In the genomic region with DNA sequence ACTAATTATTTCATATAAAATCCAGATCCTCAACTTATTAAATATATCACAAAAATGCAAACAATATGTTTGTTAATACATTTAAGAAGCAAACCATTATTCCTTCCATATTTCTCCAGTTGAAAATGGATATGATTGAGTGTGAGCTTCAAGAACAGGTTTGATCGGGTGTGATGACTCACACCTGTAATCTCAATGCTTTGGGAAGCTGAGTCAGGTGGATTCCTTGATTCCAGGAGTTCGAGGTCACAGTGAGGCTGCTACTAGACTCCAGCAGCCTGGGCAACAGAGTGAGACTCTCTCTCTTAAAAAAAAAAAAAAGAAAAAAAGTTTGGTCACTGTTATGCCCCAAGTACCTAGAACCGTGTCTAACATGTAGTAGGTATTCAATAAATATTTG, we compare ENCODE assay signal across 18 cellular contexts.
"Had no signal": no experiment of that assay in that cellular context is flagged by ENCODE, and none has a peak within 500 bp of the region (broad histone marks: within the 10 kb centered on the region; RNA-seq: fewer than 3 reads in every experiment).

No MANE protein-coding gene starts in this region.

- H3K27me3 ChIP-seq: ascending aorta, cardiac muscle cell, sigmoid colon had no signal

- H3K27ac ChIP-seq: ascending aorta, cardiac muscle cell, sigmoid colon, spleen, WERI-Rb-1 had no signal

- H3K9me3 Mint-ChIP-seq: stimulated activated memory B cell treated with anti-CD40 and anti-IgM and Interleukin-4, amounts not matched to agents 10 μg/mL and 1 μg/mL and 100 μg/mL, for 72 hours had no signal

- H3K9me3 ChIP-seq: ascending aorta, sigmoid colon, spleen had no signal

- ATAC-seq: activated T-cell treated with anti-CD3 and anti-CD28 coated beads, Interleukin-2, amount 50 U/mL, for 72 hours; effector memory CD8-positive, alpha-beta T cell; stimulated activated memory B cell treated with anti-CD40 and anti-IgM and Interleukin-4, amounts not matched to agents 10 μg/mL and 1 μg/mL and 100 μg/mL, for 72 hours had no signal

- H3K27ac Mint-ChIP-seq: activated T-cell treated with anti-CD3 and anti-CD28 coated beads, Interleukin-2, amount 50 U/mL, for 72 hours; effector memory CD8-positive, alpha-beta T cell; nephron; stimulated activated memory B cell treated with anti-CD40 and anti-IgM and Interleukin-4, amounts not matched to agents 10 μg/mL and 1 μg/mL and 100 μg/mL, for 72 hours had no signal

- H3K4me1 Mint-ChIP-seq: nephron; stimulated activated memory B cell treated with anti-CD40 and anti-IgM and Interleukin-4, amounts not matched to agents 10 μg/mL and 1 μg/mL and 100 μg/mL, for 72 hours had no signal

- H3K36me3 Mint-ChIP-seq: stimulated activated memory B cell treated with anti-CD40 and anti-IgM and Interleukin-4, amounts not matched to agents 10 μg/mL and 1 μg/mL and 100 μg/mL, for 72 hours had no signal

- DNase-seq: activated CD4-positive, alpha-beta T cell treated with anti-CD3 and anti-CD28 coated beads for 1 hour; activated CD8-positive, alpha-beta memory T cell treated with anti-CD3 and anti-CD28 coated beads for 24 hours; activated effector memory CD4-positive, alpha-beta T cell treated with anti-CD3 and anti-CD28 coated beads, Interleukin-2, amount 50 U/mL, for 16 hours; activated naive CD4-positive, alpha-beta T cell treated with anti-CD3 and anti-CD28 coated beads, Interleukin-2, amount 50 U/mL, for 16 hours; activated T-cell treated with anti-CD3 and anti-CD28 coated beads, Interleukin-2, amount 50 U/mL, for 72 hours; effector memory CD8-positive, alpha-beta T cell; midbrain; sigmoid colon; spleen; stimulated activated CD4-positive, alpha-beta T cell treated with anti-CD3 and anti-CD28 coated beads, Interleukin-4, amount 100 ng/mL, for 4 hours; T-helper 2 cell; WERI-Rb-1 had no signal

- H3K4me3 Mint-ChIP-seq: activated T-cell treated with anti-CD3 and anti-CD28 coated beads, Interleukin-2, amount 50 U/mL, for 72 hours; effector memory CD8-positive, alpha-beta T cell; nephron; stimulated activated memory B cell treated with anti-CD40 and anti-IgM and Interleukin-4, amounts not matched to agents 10 μg/mL and 1 μg/mL and 100 μg/mL, for 72 hours had no signal

- H3K27me3 Mint-ChIP-seq: stimulated activated memory B cell treated with anti-CD40 and anti-IgM and Interleukin-4, amounts not matched to agents 10 μg/mL and 1 μg/mL and 100 μg/mL, for 72 hours had no signal

- H3K4me3 ChIP-seq: ascending aorta, cardiac muscle cell, lung, sigmoid colon, spleen had no signal

- H3K4me1 ChIP-seq: ascending aorta, sigmoid colon, spleen had no signal

- FAIRE-seq: islet of Langerhans had no signal

- H3K36me3 ChIP-seq: ascending aorta, cardiac muscle cell, sigmoid colon, spleen, WERI-Rb-1 had no signal
